In genomic region chr12:52382854-52383253, GRCh38 we compare ENCODE assay signal across 22 cellular contexts. TPM values are rescaled to one million over a fixed set of nuclear protein-coding genes. Genes with fewer than 3 reads are reported as not detected.
A peak's percentile ranks its signal among the peaks of the same experiment; 100 is the strongest.
DNase-seq lines count a peak whose midpoint lies in the region; ATAC-seq and TF ChIP-seq lines count a peak whose summit lies in the region.
"Had no signal": no experiment of that assay in that cellular context is flagged by ENCODE, and none has a peak within 500 bp of the region (broad histone marks: within the 10 kb centered on the region; RNA-seq: fewer than 3 reads in every experiment).

No MANE protein-coding gene starts in this region.

- no peak overlapping the region for H3K27ac Mint-ChIP-seq in stimulated activated naive CD8-positive, alpha-beta T cell treated with anti-CD3 and anti-CD28 coated beads, Interleukin-15, amount 100 ng/mL, for 72 hours
- no peak overlapping the region for H3K27ac Mint-ChIP-seq in activated CD8-positive, alpha-beta T cell treated with anti-CD3 and anti-CD28 coated beads for 36 hours
- peak overlapping the region in 1 of 9 donors; percentile 53 for H3K27ac Mint-ChIP-seq in naive thymus-derived CD4-positive, alpha-beta T cell
- no peak overlapping the region for H3K27ac Mint-ChIP-seq in progenitor cell of endocrine pancreas
- H3K27ac Mint-ChIP-seq: CD14-positive monocyte had no signal

- no peak overlapping the region for H3K4me2 ChIP-seq in smooth muscle cell

- CTCF ChIA-PET in activated CD8-positive, alpha-beta T cell treated with anti-CD3 and anti-CD28 coated beads for 36 hours (lab: Charles Lee): interaction anchor here (1.2 to 1.9 kb wide), 2 partner anchors 10 to 497 kb away, joined by 3 to 8 read pairs; no protein-coding TSS in a partner anchor
- CTCF ChIA-PET in naive thymus-derived CD4-positive, alpha-beta T cell (lab: Charles Lee): no interaction called here

- POLR2A ChIA-PET in activated CD8-positive, alpha-beta T cell treated with anti-CD3 and anti-CD28 coated beads for 36 hours (lab: Charles Lee): no interaction called here
- POLR2A ChIA-PET in naive thymus-derived CD4-positive, alpha-beta T cell (lab: Charles Lee): no interaction called here

- H4K20me1 ChIP-seq in smooth muscle cell (ENCODE audit: low read depth): no peaks in the 10 kb centered on the region

- peak overlapping the region in 1 of 2 donors; percentile 24 for H3K4me3 Mint-ChIP-seq in stimulated activated naive CD8-positive, alpha-beta T cell treated with anti-CD3 and anti-CD28 coated beads, Interleukin-15, amount 100 ng/mL, for 72 hours
- no peak overlapping the region for H3K4me3 Mint-ChIP-seq in activated CD8-positive, alpha-beta T cell treated with anti-CD3 and anti-CD28 coated beads for 36 hours
- H3K4me3 Mint-ChIP-seq in naive thymus-derived CD4-positive, alpha-beta T cell: peak overlapping the region in 1 of 10 donors; percentile 4
- no peak overlapping the region for H3K4me3 Mint-ChIP-seq in progenitor cell of endocrine pancreas (ENCODE audit: low read depth)
- H3K4me3 Mint-ChIP-seq: CD14-positive monocyte had no signal

- peaks cover 16% of the 10 kb centered on the region for H3K4me1 Mint-ChIP-seq in stimulated activated naive CD8-positive, alpha-beta T cell treated with anti-CD3 and anti-CD28 coated beads, Interleukin-15, amount 100 ng/mL, for 72 hours
- peaks cover 13% of the 10 kb centered on the region for H3K4me1 Mint-ChIP-seq in activated CD8-positive, alpha-beta T cell treated with anti-CD3 and anti-CD28 coated beads for 36 hours (ENCODE audit: low read depth)
- H3K4me1 Mint-ChIP-seq in naive thymus-derived CD4-positive, alpha-beta T cell: peaks cover 7 to 12% (median 8%) of the 10 kb centered on the region in 7 donors
- no peaks in the 10 kb centered on the region for H3K4me1 Mint-ChIP-seq in progenitor cell of endocrine pancreas (ENCODE audit: low read depth)
- H3K4me1 Mint-ChIP-seq: CD14-positive monocyte had no signal

- H3F3A ChIP-seq in smooth muscle cell (ENCODE audit: low read depth): no peaks in the 10 kb centered on the region

- H3K27me3 Mint-ChIP-seq in stimulated activated naive CD8-positive, alpha-beta T cell treated with anti-CD3 and anti-CD28 coated beads, Interleukin-15, amount 100 ng/mL, for 72 hours: no peaks in the 10 kb centered on the region
- H3K27me3 Mint-ChIP-seq in activated CD8-positive, alpha-beta T cell treated with anti-CD3 and anti-CD28 coated beads for 36 hours: no peaks in the 10 kb centered on the region
- H3K27me3 Mint-ChIP-seq in naive thymus-derived CD4-positive, alpha-beta T cell: peaks cover 0 to 9% (median 0%) of the 10 kb centered on the region in 5 donors
- peaks cover 40% of the 10 kb centered on the region for H3K27me3 Mint-ChIP-seq in progenitor cell of endocrine pancreas

- intact Hi-C loops in activated CD8-positive, alpha-beta T cell treated with anti-CD3 and anti-CD28 coated beads for 36 hours (cut with micrococcal nuclease): loop anchor here (10.0 kb wide), 1 partner anchor 592 kb away; no protein-coding TSS in a partner anchor
- intact Hi-C loops in naive thymus-derived CD4-positive, alpha-beta T cell (cut with micrococcal nuclease): no loop called here

- H3K9me3 Mint-ChIP-seq in stimulated activated naive CD8-positive, alpha-beta T cell treated with anti-CD3 and anti-CD28 coated beads, Interleukin-15, amount 100 ng/mL, for 72 hours: no peaks in the 10 kb centered on the region
- no peaks in the 10 kb centered on the region for H3K9me3 Mint-ChIP-seq in activated CD8-positive, alpha-beta T cell treated with anti-CD3 and anti-CD28 coated beads for 36 hours
- H3K9me3 Mint-ChIP-seq in naive thymus-derived CD4-positive, alpha-beta T cell: no peaks in the 10 kb centered on the region
- no peaks in the 10 kb centered on the region for H3K9me3 Mint-ChIP-seq in progenitor cell of endocrine pancreas (ENCODE audit: low read depth)
- H3K9me3 Mint-ChIP-seq: CD14-positive monocyte had no signal

- no peak overlapping the region for H2AFZ ChIP-seq in smooth muscle cell (ENCODE audit: low read depth)
- H2AFZ ChIP-seq: GM23248 had no signal

- no peak overlapping the region for H3K27ac ChIP-seq in naive thymus-derived CD4-positive, alpha-beta T cell (ENCODE audit: low read depth, low read length)
- H3K27ac ChIP-seq in smooth muscle cell (ENCODE audit: low read depth): no peak overlapping the region
- H3K27ac ChIP-seq: GM23248 had no signal

- H3K9me3 ChIP-seq in naive thymus-derived CD4-positive, alpha-beta T cell (ENCODE audit: control insufficient read depth in 2 of 3, low read length in 3 of 3): no peaks in the 10 kb centered on the region
- H3K9me3 ChIP-seq in smooth muscle cell (replicated peaks; ENCODE audit: low read depth): no peaks in the 10 kb centered on the region

- no peaks in the 10 kb centered on the region for H3K36me3 Mint-ChIP-seq in activated CD8-positive, alpha-beta T cell treated with anti-CD3 and anti-CD28 coated beads for 36 hours (ENCODE audit: low read depth)
- no peaks in the 10 kb centered on the region for H3K36me3 Mint-ChIP-seq in naive thymus-derived CD4-positive, alpha-beta T cell
- H3K36me3 Mint-ChIP-seq in progenitor cell of endocrine pancreas (ENCODE audit: insufficient read depth): no peaks in the 10 kb centered on the region
- H3K36me3 Mint-ChIP-seq: CD14-positive monocyte had no signal

- WGBS in smooth muscle cell (ENCODE audit: low lambda C conversion rate): 84% methylated on average over 2 of the region's 2 CpGs

- peaks cover 3 to 7% of the 10 kb centered on the region in 2 donors for H3K4me1 ChIP-seq in naive thymus-derived CD4-positive, alpha-beta T cell (ENCODE audit: control insufficient read depth in 2 of 2, insufficient read depth in 2 of 2, low read length in 2 of 2)
- no peaks in the 10 kb centered on the region for H3K4me1 ChIP-seq in smooth muscle cell (ENCODE audit: low read depth)

- no peaks in the 10 kb centered on the region for H3K79me2 ChIP-seq in smooth muscle cell (ENCODE audit: low read depth)

- ATAC-seq in stimulated activated naive CD8-positive, alpha-beta T cell treated with anti-CD3 and anti-CD28 coated beads, Interleukin-15, amount 100 ng/mL, for 72 hours: peak; percentile 85
- ATAC-seq in stimulated activated naive CD8-positive, alpha-beta T cell treated with anti-CD3 and anti-CD28 coated beads, Interleukin-15, Interleukin-2, amounts not matched to agents 100 U/mL and 50 U/mL, for 24 hours: no peak
- peak; percentile 70 for ATAC-seq in activated CD8-positive, alpha-beta T cell treated with anti-CD3 and anti-CD28 coated beads for 36 hours
- peak; percentile 26 for ATAC-seq in naive thymus-derived CD4-positive, alpha-beta T cell
- no peak for ATAC-seq in GM18517 (IDR thresholded peaks at IDR 0.05; ENCODE audit: unreplicated experiment)
- ATAC-seq: HCT116, K562 had no signal

- H3K9ac ChIP-seq in smooth muscle cell (ENCODE audit: low read depth): no peak overlapping the region
- H3K9ac ChIP-seq: GM23248 had no signal

- no peak for DNase-seq in stimulated activated naive CD8-positive, alpha-beta T cell treated with anti-CD3 and anti-CD28 coated beads, Interleukin-15, amount 100 ng/mL, for 72 hours
- no peak for DNase-seq in stimulated activated naive CD8-positive, alpha-beta T cell treated with anti-CD3 and anti-CD28 coated beads, Interleukin-15, Interleukin-2, amounts not matched to agents 100 U/mL and 50 U/mL, for 24 hours
- peak; percentile 24 for DNase-seq in activated CD8-positive, alpha-beta T cell treated with anti-CD3 and anti-CD28 coated beads for 36 hours
- DNase-seq in naive thymus-derived CD4-positive, alpha-beta T cell: peak in 1 of 9 donors; percentile 27
- DNase-seq in dedifferentiated amniotic fluid mesenchymal stem cell (ENCODE audit: extremely low spot score) (no peak), smooth muscle cell (lab: John Stamatoyannopoulos, UW; ENCODE audit: unreplicated experiment) (no peak), progenitor cell of endocrine pancreas (ENCODE audit: low spot score, unreplicated experiment) (no peak)
- DNase-seq: ACHN, AML-193, COR-L47, GF-D8, GM23248, MV-4-11, NCI-H1417, NCI-H187 treated with DMSO at 0.1 percent for 48 hours, NCI-H526 treated with DMSO at 0.1 percent for 48 hours, SHP77 had no signal

- TF ChIP-seq CTCF in activated CD8-positive, alpha-beta T cell treated with anti-CD3 and anti-CD28 coated beads for 36 hours (IDR thresholded peaks at IDR 0.05): no peak
- no peak for TF ChIP-seq CTCF in smooth muscle cell (IDR thresholded peaks at IDR 0.05; ENCODE audit: borderline replicate concordance, insufficient read depth, poor library complexity, severe bottlenecking)
- no peak for TF ChIP-seq CTCF in progenitor cell of endocrine pancreas (IDR thresholded peaks at IDR 0.05; ENCODE audit: unreplicated experiment)

- no peaks in the 10 kb centered on the region for H3K36me3 ChIP-seq in naive thymus-derived CD4-positive, alpha-beta T cell (ENCODE audit: control insufficient read depth in 2 of 3, insufficient read depth in 3 of 3, low read length in 3 of 3)
- no peaks in the 10 kb centered on the region for H3K36me3 ChIP-seq in smooth muscle cell (ENCODE audit: low read depth)

- no peak overlapping the region for H3K4me3 ChIP-seq in naive thymus-derived CD4-positive, alpha-beta T cell (ENCODE audit: low read length)
- no peak overlapping the region for H3K4me3 ChIP-seq in smooth muscle cell
- H3K4me3 ChIP-seq: GM23248, K562 had no signal

- no peaks in the 10 kb centered on the region for H3K27me3 ChIP-seq in naive thymus-derived CD4-positive, alpha-beta T cell (ENCODE audit: control insufficient read depth in 2 of 2, insufficient read depth in 2 of 2, low read length in 2 of 2)
- peaks cover 12% of the 10 kb centered on the region for H3K27me3 ChIP-seq in smooth muscle cell (ENCODE audit: low read depth)

RNA-seq across cellular contexts. Expression of gene KRT84, which starts 2.6 kb away (rescaled TPM):
- total RNA-seq in activated CD8-positive, alpha-beta T cell treated with anti-CD3 and anti-CD28 coated beads for 36 hours: not detected
- total RNA-seq in naive thymus-derived CD4-positive, alpha-beta T cell: not detected
- polyA plus RNA-seq in naive thymus-derived CD4-positive, alpha-beta T cell: not detected
- total RNA-seq in smooth muscle cell: 5.6 and 8.0 TPM in 2 replicates
- polyA plus RNA-seq in smooth muscle cell: 0.09 and 2.1 TPM in 2 replicates
- total RNA-seq in progenitor cell of endocrine pancreas: not detected in 2 replicates
- total RNA-seq: Daoy, GM23248, K562 had no signal
- polyA plus RNA-seq: CD14-positive monocyte, GM23248, K562 had no signal

RNA-seq across cellular contexts. Expression of gene KRT85, which starts 15.6 kb away (rescaled TPM):
- not detected for total RNA-seq in activated CD8-positive, alpha-beta T cell treated with anti-CD3 and anti-CD28 coated beads for 36 hours
- total RNA-seq in naive thymus-derived CD4-positive, alpha-beta T cell: not detected
- polyA plus RNA-seq in naive thymus-derived CD4-positive, alpha-beta T cell: not detected
- total RNA-seq in smooth muscle cell: not detected in 2 replicates
- polyA plus RNA-seq in smooth muscle cell: not detected in 2 replicates
- not detected in 2 replicates for total RNA-seq in progenitor cell of endocrine pancreas
- total RNA-seq: GM23248, K562 had no signal
- polyA plus RNA-seq: CD14-positive monocyte, GM23248, K562 had no signal

RNA-seq across cellular contexts. Expression of gene KRT82, which starts 23.3 kb away (rescaled TPM):
- total RNA-seq in activated CD8-positive, alpha-beta T cell treated with anti-CD3 and anti-CD28 coated beads for 36 hours: not detected
- not detected for total RNA-seq in naive thymus-derived CD4-positive, alpha-beta T cell
- polyA plus RNA-seq in naive thymus-derived CD4-positive, alpha-beta T cell: not detected
- total RNA-seq in smooth muscle cell (not detected in 2 replicates), progenitor cell of endocrine pancreas (not detected in 2 replicates)
- 0.23 TPM in 1 of 2 replicates, not detected in the other for polyA plus RNA-seq in smooth muscle cell
- total RNA-seq: Daoy, GM23248, K562 had no signal
- polyA plus RNA-seq: CD14-positive monocyte, GM23248, K562 had no signal

RNA-seq across cellular contexts. Expression of gene KRT75, which starts 51.3 kb away (rescaled TPM):
- total RNA-seq in activated CD8-positive, alpha-beta T cell treated with anti-CD3 and anti-CD28 coated beads for 36 hours: not detected
- not detected for total RNA-seq in naive thymus-derived CD4-positive, alpha-beta T cell
- not detected for polyA plus RNA-seq in naive thymus-derived CD4-positive, alpha-beta T cell
- 0.94 and 1.9 TPM in 2 replicates for total RNA-seq in smooth muscle cell
- polyA plus RNA-seq in smooth muscle cell: 0.37 TPM in 1 of 2 replicates, not detected in the other
- total RNA-seq in progenitor cell of endocrine pancreas: not detected in 2 replicates
- total RNA-seq: GM23248, K562 had no signal
- polyA plus RNA-seq: CD14-positive monocyte, GM23248, K562 had no signal

Comparison
In these comparisons a context has a peak if more than half of its experiments do, and no peak if none do; other contexts are left out.
1. ATAC-seq: peak in stimulated activated naive CD8-positive, alpha-beta T cell treated with anti-CD3 and anti-CD28 coated beads, Interleukin-15, amount 100 ng/mL, for 72 hours (single experiment), activated CD8-positive, alpha-beta T cell treated with anti-CD3 and anti-CD28 coated beads for 36 hours (single experiment) and naive thymus-derived CD4-positive, alpha-beta T cell (single experiment); none in stimulated activated naive CD8-positive, alpha-beta T cell treated with anti-CD3 and anti-CD28 coated beads, Interleukin-15, Interleukin-2, amounts not matched to agents 100 U/mL and 50 U/mL, for 24 hours (single experiment) and GM18517 (single experiment).